Comparison of ENCODE assay signal across 8 cellular contexts in the genomic region with DNA sequence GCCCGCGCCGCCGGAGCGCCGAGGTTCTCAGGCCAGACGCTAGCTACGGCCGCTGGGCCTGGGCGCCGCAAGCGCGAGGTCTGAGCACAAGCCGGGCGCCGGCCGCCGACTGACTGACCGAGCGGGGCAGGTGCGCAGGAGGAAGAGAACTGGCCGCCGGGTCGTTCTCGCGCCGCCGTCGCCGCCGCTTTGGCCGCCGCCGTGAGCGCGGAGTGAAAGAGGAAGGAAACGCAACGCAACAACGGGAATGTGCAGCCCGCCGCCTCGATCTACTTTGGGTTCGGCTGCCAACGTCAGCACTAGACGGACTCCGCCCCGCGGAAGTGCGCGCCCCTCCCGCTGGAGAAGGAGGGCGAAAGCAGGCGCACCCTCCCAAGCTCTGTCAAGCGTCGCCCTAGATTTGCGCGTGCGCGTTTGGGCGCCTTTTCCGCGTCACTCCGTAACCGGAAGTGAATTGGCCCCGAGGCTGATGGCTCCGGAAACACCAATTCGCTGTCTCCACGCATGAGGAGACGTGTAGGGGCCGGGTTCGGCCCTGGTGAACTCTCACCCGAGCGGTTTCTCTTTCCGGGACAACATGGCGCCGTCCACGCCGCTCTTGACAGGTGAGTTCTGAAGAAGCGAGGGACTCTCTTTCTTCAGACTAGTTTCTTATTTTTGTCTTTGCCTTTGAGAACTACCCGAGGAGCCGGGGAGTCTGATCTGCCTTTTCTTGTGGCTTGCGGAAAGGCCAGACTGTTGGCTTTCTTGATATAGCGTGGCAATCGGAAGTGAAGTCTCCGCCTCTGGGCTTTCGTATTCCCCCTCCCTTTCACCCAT. TPM values are rescaled to one million over a fixed set of nuclear protein-coding genes. Genes with fewer than 3 reads are reported as not detected.
DNase-seq lines count a peak whose midpoint lies in the region; ATAC-seq, FAIRE-seq and TF ChIP-seq lines count a peak whose summit lies in the region.

A gene (plus strand): TSS at position 562 of the 819 bp plus-strand sequence. CDS start 16 bp downstream, at position 578.
A gene (minus strand): TSS at position 271 of the 819 bp plus-strand sequence. CDS start 361 bp downstream, outside the sequence.

- peak within 1 kb of the TSS; percentile 95 for H3K9ac ChIP-seq in astrocyte (ENCODE audit: low read length)

- H2AFZ ChIP-seq in astrocyte (ENCODE audit: low read depth, low read length) = peak within 1 kb of the TSS; percentile 73

- H3K27me3 Mint-ChIP-seq in astrocyte (ENCODE audit: low read depth, unreplicated experiment) = no peaks in the 10 kb centered on the region

- peak within 1 kb of the TSS; percentile 94 for H3K4me2 ChIP-seq in astrocyte (ENCODE audit: low read length)

- H3K4me3 ChIP-seq in astrocyte (ENCODE audit: insufficient read depth, low read depth, low read length) (peak within 1 kb of the TSS; percentile 93), right cardiac atrium (ENCODE audit: low read length) (peak within 1 kb of the TSS; percentile 87), uterus (peak within 1 kb of the TSS; percentile 86 to 96)

- WGBS in right cardiac atrium = under 1% methylated on average over 86 of the region's 86 CpGs

- H3K4me1 ChIP-seq in astrocyte (ENCODE audit: insufficient read depth, low read length) = peaks cover 6% of the 10 kb centered on the region
- no peaks in the 10 kb centered on the region for H3K4me1 ChIP-seq in right cardiac atrium (ENCODE audit: control insufficient read depth, insufficient read depth, low read length)
- H3K4me1 ChIP-seq in uterus = peaks cover 0 to 4% of the 10 kb centered on the region in 2 donors

- H3K36me3 Mint-ChIP-seq in astrocyte (ENCODE audit: low read depth, unreplicated experiment) = peaks cover 7% of the 10 kb centered on the region

- H3K36me3 ChIP-seq in astrocyte (ENCODE audit: insufficient read depth, low read length) (peaks cover 18% of the 10 kb centered on the region), uterus (no peaks in the 10 kb centered on the region)

- peak; percentile 90 for ATAC-seq in GM18505 (IDR thresholded peaks at IDR 0.05; ENCODE audit: unreplicated experiment)
- peak; percentile 86 for ATAC-seq in HG02973 (IDR thresholded peaks at IDR 0.05; ENCODE audit: unreplicated experiment)
- ATAC-seq in right cardiac atrium = peak; percentile 98

- peak within 1 kb of the TSS; percentile 97 for H3K27ac ChIP-seq in astrocyte (ENCODE audit: low read depth, low read length)
- peak within 1 kb of the TSS; percentile 93 for H3K27ac ChIP-seq in right cardiac atrium (ENCODE audit: low read length)
- peak within 1 kb of the TSS; percentile 97 to 99 for H3K27ac ChIP-seq in uterus

- intact Hi-C loops in right cardiac atrium (cut with DNase I) = no loop called here
- intact Hi-C loops in uterus (cut with DNase I; ENCODE audit: low total_unique reads) = no loop called here

- TF ChIP-seq CTCF in astrocyte (IDR thresholded peaks at IDR 0.05; ENCODE audit: insufficient read depth, low read depth, low read length) (no peak), uterus (IDR thresholded peaks at IDR 0.05) (peak in 2 of 4 experiments; percentile 19 to 23)

- H3K79me2 ChIP-seq in astrocyte (ENCODE audit: insufficient read depth, low read length) = peaks cover 96% of the 10 kb centered on the region

- H4K20me1 ChIP-seq in astrocyte (ENCODE audit: insufficient read depth, low read length) = peaks cover 48% of the 10 kb centered on the region

- peak; percentile 92 for FAIRE-seq in astrocyte (lab: Jason Lieb, UNC)

- no peaks in the 10 kb centered on the region for H3K9me3 Mint-ChIP-seq in astrocyte (ENCODE audit: unreplicated experiment)

- peaks cover 23% of the 10 kb centered on the region for H3K4me1 Mint-ChIP-seq in astrocyte (ENCODE audit: low read depth, unreplicated experiment)

- peak within 1 kb of the TSS; percentile 98 for H3K4me3 Mint-ChIP-seq in astrocyte (ENCODE audit: unreplicated experiment)

- H3K9me3 ChIP-seq in astrocyte (ENCODE audit: insufficient read depth, low read depth, low read length) (no peaks in the 10 kb centered on the region), right cardiac atrium (ENCODE audit: control insufficient read depth, low read length) (no peaks in the 10 kb centered on the region), uterus (no peaks in the 10 kb centered on the region)

- H3K27me3 ChIP-seq in astrocyte (ENCODE audit: insufficient read depth, low read length) = no peaks in the 10 kb centered on the region
- H3K27me3 ChIP-seq in right cardiac atrium (ENCODE audit: control insufficient read depth, insufficient read depth) = no peaks in the 10 kb centered on the region
- H3K27me3 ChIP-seq in uterus = no peaks in the 10 kb centered on the region

- H3K27ac Mint-ChIP-seq in astrocyte (ENCODE audit: unreplicated experiment) = peak within 1 kb of the TSS; percentile 97

- DNase-seq in NCI-H2029 (lab: John Stamatoyannopoulos, UW) (peak; percentile 99), T-helper 22 cell (ENCODE audit: low read depth) (peak; percentile 98), astrocyte (ENCODE audit: low read depth) (peak; percentile 97), right cardiac atrium (peak; percentile 99), pulmonary artery endothelial cell (ENCODE audit: low read depth, low spot score) (peak; percentile 95), uterus (peak; percentile 98 to 99)

- peak; percentile 97 for TF ChIP-seq POLR2A in GM18505 (IDR thresholded peaks at IDR 0.05; ENCODE audit: borderline replicate concordance, extremely low read depth, insufficient read depth, insufficient read length)
- TF ChIP-seq POLR2A in uterus (IDR thresholded peaks at IDR 0.05) = peak; percentile 96 to 99

RNA-seq across cellular contexts. Expression of the first gene that starts in this region (rescaled TPM):
- total RNA-seq in astrocyte (64.2 and 69.9 TPM in 2 replicates), right cardiac atrium (10 to 100 TPM; 66.9 to 77.1 (median 69.2) TPM), pulmonary artery endothelial cell (219 and 267 TPM in 2 replicates), uterus (100 to 1,000 TPM; 112 to 266 (median 187) TPM)
- polyA plus RNA-seq in right cardiac atrium = 51.7 TPM

RNA-seq across cellular contexts. Expression of the second gene that starts in this region (rescaled TPM):
- total RNA-seq in astrocyte = 119 and 131 TPM in 2 replicates
- 10 to 100 TPM; 35.2 to 41.3 (median 37.4) TPM for total RNA-seq in right cardiac atrium
- 24.8 TPM for polyA plus RNA-seq in right cardiac atrium
- total RNA-seq in pulmonary artery endothelial cell = 187 and 198 TPM in 2 replicates
- 100 to 1,000 TPM in 1 of 4 donors, 10 to 100 TPM in 3; 77.4 to 151 (median 83.8) TPM for total RNA-seq in uterus

Comparison
In these comparisons a context has a peak if more than half of its experiments do, and no peak if none do; other contexts are left out.
1. Peak in every context shown above with its lines: DNase-seq, ATAC-seq, H3K4me3 ChIP-seq and H3K27ac ChIP-seq.